8 cellular contexts compared by ENCODE assay signal in genomic region chr5:89343666-89344065, GRCh38.
DNase-seq lines count a peak whose midpoint lies in the region; ATAC-seq lines count a peak whose summit lies in the region.

No MANE protein-coding gene starts in this region.

- DNase-seq in SHP77 (lab: John Stamatoyannopoulos, UW) (peak; percentile 57 to 72), A172 (ENCODE audit: low spot score) (no peak), iPS-NIHi7 (ENCODE audit: extremely low spot score) (no peak), occipital lobe (lab: John Stamatoyannopoulos, UW) (no peak)
- DNase-seq in activated CD4-positive, CD25-positive, alpha-beta regulatory T cell (lab: John Stamatoyannopoulos, UW), result no peak

- H3K27me3 ChIP-seq in ACC112 (ENCODE audit: insufficient read depth, low read length), result no peaks in the 10 kb centered on the region

- no peaks in the 10 kb centered on the region for H3K79me2 ChIP-seq in ACC112 (ENCODE audit: control insufficient read depth, insufficient read depth, low read length, unreplicated experiment)

- H3K27ac ChIP-seq in ACC112 (ENCODE audit: low read depth, low read length), result no peak overlapping the region

- ATAC-seq in GM19351 (IDR thresholded peaks at IDR 0.05; ENCODE audit: unreplicated experiment) (peak; percentile 89), HG03196 (IDR thresholded peaks at IDR 0.05; ENCODE audit: unreplicated experiment) (peak; percentile 88)

- peak overlapping the region; percentile 22 for H2AFZ ChIP-seq in ACC112 (ENCODE audit: low read length, unreplicated experiment)

- H3K36me3 ChIP-seq in ACC112 (ENCODE audit: insufficient read depth, low read length), result no peaks in the 10 kb centered on the region

- peaks cover 15% of the 10 kb centered on the region for H3K4me1 ChIP-seq in ACC112 (ENCODE audit: control insufficient read depth, insufficient read depth, low read length, unreplicated experiment)

- H3K4me3 ChIP-seq in ACC112 (ENCODE audit: low read depth, low read length), result no peak overlapping the region

Comparison
In these comparisons a context has a peak if more than half of its experiments do, and no peak if none do; other contexts are left out.
1. DNase-seq: peak in SHP77 (2 of 2); none in A172 (single experiment), iPS-NIHi7 (single experiment), occipital lobe (single experiment) and activated CD4-positive, CD25-positive, alpha-beta regulatory T cell (0 of 4).